In the genomic region with DNA sequence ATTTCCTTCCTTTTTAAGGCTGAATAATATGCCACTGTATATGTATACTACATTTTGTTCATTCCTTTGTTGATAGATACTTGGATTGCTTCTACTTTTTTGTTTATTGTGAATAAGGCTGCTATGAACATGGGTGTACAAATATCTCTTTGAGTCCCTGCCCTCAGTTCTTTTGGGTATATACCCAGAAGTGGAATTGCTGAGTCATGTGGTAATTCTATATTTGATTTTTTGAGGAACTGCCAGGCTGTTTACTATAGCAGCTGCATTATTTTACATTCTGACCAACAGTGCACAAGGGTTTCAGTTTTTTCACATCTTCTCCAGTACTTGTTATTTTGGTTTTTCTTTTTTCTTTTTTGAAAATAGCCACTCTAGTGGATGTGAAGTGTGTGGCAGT, we compare ENCODE assay signal across 23 cellular contexts. TPM values are rescaled to one million over a fixed set of nuclear protein-coding genes. Genes with fewer than 3 reads are reported as not detected.
DNase-seq lines count a peak whose midpoint lies in the region; ATAC-seq and TF ChIP-seq lines count a peak whose summit lies in the region.
"Had no signal": no experiment of that assay in that cellular context is flagged by ENCODE, and none has a peak within 500 bp of the region (broad histone marks: within the 10 kb centered on the region; RNA-seq: fewer than 3 reads in every experiment).

No MANE protein-coding gene starts in this region.

- H3K27me3 Mint-ChIP-seq in GM23338 (ENCODE audit: insufficient read depth, low read depth, poor library complexity), result peaks cover 5% of the 10 kb centered on the region
- no peaks in the 10 kb centered on the region for H3K27me3 Mint-ChIP-seq in stimulated activated memory B cell treated with anti-CD40 and anti-IgM and Interleukin-4, amounts not matched to agents 10 μg/mL and 1 μg/mL and 100 μg/mL, for 72 hours
- H3K27me3 Mint-ChIP-seq: activated naive CD8-positive, alpha-beta T cell; CD4-positive, alpha-beta memory T cell had no signal

- H3K4me1 Mint-ChIP-seq in GM23338, result peaks cover 26% of the 10 kb centered on the region
- peaks cover 46% of the 10 kb centered on the region for H3K4me1 Mint-ChIP-seq in stimulated activated memory B cell treated with anti-CD40 and anti-IgM and Interleukin-4, amounts not matched to agents 10 μg/mL and 1 μg/mL and 100 μg/mL, for 72 hours

- no peaks in the 10 kb centered on the region for H3K27me3 ChIP-seq in GM23338 (ENCODE audit: insufficient read depth)
- H3K27me3 ChIP-seq in GM23248 (replicated peaks; ENCODE audit: insufficient read depth), result no peaks in the 10 kb centered on the region
- H3K27me3 ChIP-seq: tibial nerve had no signal

- ATAC-seq in GM23338, result no peak
- ATAC-seq in stimulated activated memory B cell treated with anti-CD40 and anti-IgM and Interleukin-4, amounts not matched to agents 10 μg/mL and 1 μg/mL and 100 μg/mL, for 72 hours, result no peak
- no peak for ATAC-seq in GM21447 (IDR thresholded peaks at IDR 0.05; ENCODE audit: unreplicated experiment)

- H3K79me2 ChIP-seq in GM23338 (replicated peaks; ENCODE audit: insufficient read depth) (peaks cover 70% of the 10 kb centered on the region), GM23248 (ENCODE audit: insufficient read depth) (peaks cover 95% of the 10 kb centered on the region)

- H3K9ac ChIP-seq in GM23248, result no peak overlapping the region

- H2AFZ ChIP-seq in GM23338 (no peak overlapping the region), GM23248 (no peak overlapping the region)

- DNase-seq in AML-193 (lab: John Stamatoyannopoulos, UW), result peak; percentile 25
- no peak for DNase-seq in GM23338 (ENCODE audit: low spot score)
- peak; percentile 70 for DNase-seq in OCI-M1 (lab: John Stamatoyannopoulos, UW)
- DNase-seq in choroid plexus epithelial cell (ENCODE audit: low read depth), result peak; percentile 13
- no peak for DNase-seq in GM23248
- DNase-seq in kidney glomerular epithelial cell (lab: John Stamatoyannopoulos, UW), result no peak
- DNase-seq: activated CD4-positive, alpha-beta T cell treated with anti-CD3 and anti-CD28 coated beads, Interleukin-2, amount 50 U/mL, for 4 hours; activated CD8-positive, alpha-beta memory T cell treated with anti-CD3 and anti-CD28 coated beads, Interleukin-2, amount 50 U/mL, for 4 hours; caudate nucleus; CD4-positive, alpha-beta memory T cell; DMS 273 treated with DMSO at 0.1 percent for 48 hours; GOT3; kidney; NCI-H1417; NCI-H2107; NCI-H446 treated with DMSO at 0.1 percent for 48 hours; posterior cingulate gyrus; stimulated activated CD4-positive, alpha-beta T cell treated with anti-CD3 and anti-CD28 coated beads, Interleukin-15, amount 100 ng/mL, for 24 hours had no signal

- H3K4me1 ChIP-seq in GM23338 (ENCODE audit: insufficient read depth) (peaks cover 29% of the 10 kb centered on the region; the same call in 1 of the 2 replicates), GM23248 (ENCODE audit: insufficient read depth) (peaks cover 10% of the 10 kb centered on the region)

- H3K9me3 Mint-ChIP-seq in GM23338, result no peaks in the 10 kb centered on the region
- H3K9me3 Mint-ChIP-seq in stimulated activated memory B cell treated with anti-CD40 and anti-IgM and Interleukin-4, amounts not matched to agents 10 μg/mL and 1 μg/mL and 100 μg/mL, for 72 hours, result no peaks in the 10 kb centered on the region
- H3K9me3 Mint-ChIP-seq: CD4-positive, alpha-beta memory T cell had no signal

- no peak overlapping the region for H3K4me3 Mint-ChIP-seq in GM23338
- H3K4me3 Mint-ChIP-seq in stimulated activated memory B cell treated with anti-CD40 and anti-IgM and Interleukin-4, amounts not matched to agents 10 μg/mL and 1 μg/mL and 100 μg/mL, for 72 hours, result no peak overlapping the region
- H3K4me3 Mint-ChIP-seq: activated naive CD8-positive, alpha-beta T cell; CD4-positive, alpha-beta memory T cell had no signal

- H3K27ac Mint-ChIP-seq in GM23338, result peak overlapping the region; percentile 34; the same call in 1 of the 2 replicates
- no peak overlapping the region for H3K27ac Mint-ChIP-seq in stimulated activated memory B cell treated with anti-CD40 and anti-IgM and Interleukin-4, amounts not matched to agents 10 μg/mL and 1 μg/mL and 100 μg/mL, for 72 hours

- no peaks in the 10 kb centered on the region for H3K9me2 ChIP-seq in GM23338 (ENCODE audit: insufficient read depth)
- H3K9me2 ChIP-seq in GM23248 (ENCODE audit: insufficient read depth), result no peaks in the 10 kb centered on the region

- TF ChIP-seq CTCF in GM23338 (conservative IDR thresholded peaks at IDR 0.05; ENCODE audit: low read depth in 2 of 2) (no peak), choroid plexus epithelial cell (conservative IDR thresholded peaks at IDR 0.05; ENCODE audit: low read depth, low read length) (no peak)

- H3K9me3 ChIP-seq in GM23248 (ENCODE audit: low read depth), result no peaks in the 10 kb centered on the region
- H3K9me3 ChIP-seq: tibial nerve had no signal

- H3K36me3 ChIP-seq in GM23338 (ENCODE audit: insufficient read depth) (no peaks in the 10 kb centered on the region), GM23248 (ENCODE audit: low read depth) (no peaks in the 10 kb centered on the region)
- H3K36me3 ChIP-seq: tibial nerve had no signal

- H3K36me3 Mint-ChIP-seq in GM23338 (ENCODE audit: low read depth), result no peaks in the 10 kb centered on the region; the same call in 2 of the 3 replicates
- H3K36me3 Mint-ChIP-seq in stimulated activated memory B cell treated with anti-CD40 and anti-IgM and Interleukin-4, amounts not matched to agents 10 μg/mL and 1 μg/mL and 100 μg/mL, for 72 hours, result peaks cover 17% of the 10 kb centered on the region

- in situ Hi-C loops in GM23248 (cut with MboI), result no loop called here

- no peak overlapping the region for H3K4me2 ChIP-seq in GM23338
- H3K4me2 ChIP-seq in GM23248 (ENCODE audit: unreplicated experiment), result no peak overlapping the region

- H3K27ac ChIP-seq in GM23338 (ENCODE audit: low read depth) (no peak overlapping the region), GM23248 (no peak overlapping the region)
- H3K27ac ChIP-seq: SK-N-MC, tibial nerve had no signal

- H3K4me3 ChIP-seq in GM23338, result no peak overlapping the region
- H3K4me3 ChIP-seq in choroid plexus epithelial cell (ENCODE audit: low read depth, low read length), result no peak overlapping the region
- H3K4me3 ChIP-seq in GM23248, result no peak overlapping the region
- H3K4me3 ChIP-seq: SK-N-MC, tibial nerve had no signal

- H4K20me1 ChIP-seq in GM23338 (replicated peaks; ENCODE audit: insufficient read depth) (peaks cover 2% of the 10 kb centered on the region; the same call in 1 of the 2 replicates), GM23248 (ENCODE audit: insufficient read depth) (peaks cover 5% of the 10 kb centered on the region; the same call in 1 of the 2 replicates)

- H3F3A ChIP-seq in GM23338 (replicated peaks; ENCODE audit: low read depth) (no peaks in the 10 kb centered on the region), GM23248 (ENCODE audit: insufficient read depth) (no peaks in the 10 kb centered on the region)

TF ChIP-seq in GM23338, 12 proteins besides CTCF, POLR2A, EP300 and RAD21 (continues in another document):
- TF ChIP-seq ZNF114 (CRISPR knock-in tag; IDR thresholded peaks at IDR 0.05) (no peak), CREB1 (CRISPR knock-in tag; IDR thresholded peaks at IDR 0.05; ENCODE audit: low read depth) (no peak), ZNF331 (CRISPR knock-in tag; IDR thresholded peaks at IDR 0.05; ENCODE audit: low read depth) (no peak), POLR2AphosphoS5 (IDR thresholded peaks at IDR 0.05; ENCODE audit: low read depth) (no peak), EZH2 (IDR thresholded peaks at IDR 0.05; ENCODE audit: low read depth, unreplicated experiment) (no peak), STAT1 (IDR thresholded peaks at IDR 0.05; ENCODE audit: unreplicated experiment) (no peak), NANOG (IDR thresholded peaks at IDR 0.05; ENCODE audit: borderline replicate concordance) (no peak)
- TF ChIP-seq, protein P1, sequence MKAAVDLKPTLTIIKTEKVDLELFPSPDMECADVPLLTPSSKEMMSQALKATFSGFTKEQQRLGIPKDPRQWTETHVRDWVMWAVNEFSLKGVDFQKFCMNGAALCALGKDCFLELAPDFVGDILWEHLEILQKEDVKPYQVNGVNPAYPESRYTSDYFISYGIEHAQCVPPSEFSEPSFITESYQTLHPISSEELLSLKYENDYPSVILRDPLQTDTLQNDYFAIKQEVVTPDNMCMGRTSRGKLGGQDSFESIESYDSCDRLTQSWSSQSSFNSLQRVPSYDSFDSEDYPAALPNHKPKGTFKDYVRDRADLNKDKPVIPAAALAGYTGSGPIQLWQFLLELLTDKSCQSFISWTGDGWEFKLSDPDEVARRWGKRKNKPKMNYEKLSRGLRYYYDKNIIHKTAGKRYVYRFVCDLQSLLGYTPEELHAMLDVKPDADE (IDR thresholded peaks at IDR 0.05), result no peak

RNA-seq across cellular contexts. Expression of a gene that starts 34.1 kb away (rescaled TPM):
- 40.1 and 40.8 TPM in 2 replicates for total RNA-seq in GM23338 (2014; rRNA removed; shearing (Covaris generic))
- polyA plus RNA-seq in GM23338 (2016; fragmentation: Nextera tagmentation; extraction: Ambion mirVana), result 16.8 and 17.5 TPM in 2 replicates
- 31.6 and 37.1 TPM in 2 replicates for total RNA-seq in GM23248 (2014; rRNA removed; shearing (Covaris generic))
- 29.4 and 32.1 TPM in 2 replicates for polyA plus RNA-seq in GM23248 (2016; fragmentation: Nextera tagmentation; extraction: Ambion mirVana)

RNA-seq across cellular contexts. Expression of a gene that starts 41.1 kb away (rescaled TPM):
- total RNA-seq in GM23338 (2014; rRNA removed; shearing (Covaris generic)), result 413 and 428 TPM in 2 replicates
- polyA plus RNA-seq in GM23338 (2016; fragmentation: Nextera tagmentation; extraction: Ambion mirVana) (349 and 353 TPM in 2 replicates), GM23248 (2016; fragmentation: Nextera tagmentation; extraction: Ambion mirVana) (84.8 and 88.1 TPM in 2 replicates)
- 116 and 117 TPM in 2 replicates for total RNA-seq in GM23248 (2014; rRNA removed; shearing (Covaris generic))

RNA-seq across cellular contexts. Expression of a gene that starts 48.0 kb away (rescaled TPM):
- 93.4 and 102 TPM in 2 replicates for total RNA-seq in GM23338 (2014; rRNA removed; shearing (Covaris generic))
- polyA plus RNA-seq in GM23338 (2016; fragmentation: Nextera tagmentation; extraction: Ambion mirVana) (110 and 113 TPM in 2 replicates), GM23248 (2016; fragmentation: Nextera tagmentation; extraction: Ambion mirVana) (233 and 249 TPM in 2 replicates)
- total RNA-seq in GM23248 (2014; rRNA removed; shearing (Covaris generic)), result 171 and 174 TPM in 2 replicates

Comparison
In these comparisons a context has a peak if more than half of its experiments do, and no peak if none do; other contexts are left out.
1. DNase-seq: peak in AML-193 (2 of 2), OCI-M1 (single experiment) and choroid plexus epithelial cell (single experiment); none in GM23338 (single experiment), GM23248 (single experiment) and kidney glomerular epithelial cell (single experiment).